In the genomic region with DNA sequence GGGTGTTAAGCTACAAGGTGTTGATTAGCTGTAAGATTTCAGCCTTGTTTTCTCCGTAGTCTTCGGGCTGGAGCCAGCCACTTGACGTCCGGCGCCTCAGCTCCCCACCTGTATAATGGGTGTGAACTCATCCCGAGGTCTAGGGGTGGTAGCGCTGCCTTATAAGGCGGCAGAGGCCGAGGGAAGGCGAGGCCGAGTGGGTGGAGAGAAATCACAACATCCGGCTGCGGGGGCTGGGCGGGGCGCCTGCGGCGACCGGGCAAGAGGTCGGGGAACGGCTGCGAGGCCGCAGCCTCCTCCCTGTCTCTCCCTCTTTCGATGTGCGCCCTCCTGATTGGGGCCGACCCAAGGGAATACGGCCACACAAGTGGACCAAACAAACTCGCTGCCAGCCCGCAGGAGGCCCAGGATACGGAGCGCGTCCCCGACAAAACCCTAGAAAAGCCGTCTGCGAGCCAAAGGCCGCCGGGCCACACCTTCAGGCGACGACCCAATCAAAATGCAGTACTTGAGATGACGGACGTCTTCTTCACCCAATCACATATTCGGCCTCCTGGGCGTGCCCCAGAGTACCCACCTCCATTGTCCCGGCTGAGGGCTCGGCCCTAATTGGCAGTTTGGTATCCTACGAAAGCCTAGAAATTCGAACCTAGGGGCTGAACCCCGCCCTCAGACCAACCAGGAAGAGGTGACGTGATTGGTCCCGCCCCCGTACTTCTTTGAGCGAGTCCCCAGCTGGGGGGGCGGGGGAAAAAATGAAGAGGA, we compare ENCODE assay signal across 1 cellular context.
TF ChIP-seq lines count a peak whose summit lies in the region.

No MANE protein-coding gene starts in this region.

TF ChIP-seq in GM23338, 12 proteins besides CTCF, POLR2A, EP300 and RAD21 (continued from another document):
- TF ChIP-seq, protein P1, sequence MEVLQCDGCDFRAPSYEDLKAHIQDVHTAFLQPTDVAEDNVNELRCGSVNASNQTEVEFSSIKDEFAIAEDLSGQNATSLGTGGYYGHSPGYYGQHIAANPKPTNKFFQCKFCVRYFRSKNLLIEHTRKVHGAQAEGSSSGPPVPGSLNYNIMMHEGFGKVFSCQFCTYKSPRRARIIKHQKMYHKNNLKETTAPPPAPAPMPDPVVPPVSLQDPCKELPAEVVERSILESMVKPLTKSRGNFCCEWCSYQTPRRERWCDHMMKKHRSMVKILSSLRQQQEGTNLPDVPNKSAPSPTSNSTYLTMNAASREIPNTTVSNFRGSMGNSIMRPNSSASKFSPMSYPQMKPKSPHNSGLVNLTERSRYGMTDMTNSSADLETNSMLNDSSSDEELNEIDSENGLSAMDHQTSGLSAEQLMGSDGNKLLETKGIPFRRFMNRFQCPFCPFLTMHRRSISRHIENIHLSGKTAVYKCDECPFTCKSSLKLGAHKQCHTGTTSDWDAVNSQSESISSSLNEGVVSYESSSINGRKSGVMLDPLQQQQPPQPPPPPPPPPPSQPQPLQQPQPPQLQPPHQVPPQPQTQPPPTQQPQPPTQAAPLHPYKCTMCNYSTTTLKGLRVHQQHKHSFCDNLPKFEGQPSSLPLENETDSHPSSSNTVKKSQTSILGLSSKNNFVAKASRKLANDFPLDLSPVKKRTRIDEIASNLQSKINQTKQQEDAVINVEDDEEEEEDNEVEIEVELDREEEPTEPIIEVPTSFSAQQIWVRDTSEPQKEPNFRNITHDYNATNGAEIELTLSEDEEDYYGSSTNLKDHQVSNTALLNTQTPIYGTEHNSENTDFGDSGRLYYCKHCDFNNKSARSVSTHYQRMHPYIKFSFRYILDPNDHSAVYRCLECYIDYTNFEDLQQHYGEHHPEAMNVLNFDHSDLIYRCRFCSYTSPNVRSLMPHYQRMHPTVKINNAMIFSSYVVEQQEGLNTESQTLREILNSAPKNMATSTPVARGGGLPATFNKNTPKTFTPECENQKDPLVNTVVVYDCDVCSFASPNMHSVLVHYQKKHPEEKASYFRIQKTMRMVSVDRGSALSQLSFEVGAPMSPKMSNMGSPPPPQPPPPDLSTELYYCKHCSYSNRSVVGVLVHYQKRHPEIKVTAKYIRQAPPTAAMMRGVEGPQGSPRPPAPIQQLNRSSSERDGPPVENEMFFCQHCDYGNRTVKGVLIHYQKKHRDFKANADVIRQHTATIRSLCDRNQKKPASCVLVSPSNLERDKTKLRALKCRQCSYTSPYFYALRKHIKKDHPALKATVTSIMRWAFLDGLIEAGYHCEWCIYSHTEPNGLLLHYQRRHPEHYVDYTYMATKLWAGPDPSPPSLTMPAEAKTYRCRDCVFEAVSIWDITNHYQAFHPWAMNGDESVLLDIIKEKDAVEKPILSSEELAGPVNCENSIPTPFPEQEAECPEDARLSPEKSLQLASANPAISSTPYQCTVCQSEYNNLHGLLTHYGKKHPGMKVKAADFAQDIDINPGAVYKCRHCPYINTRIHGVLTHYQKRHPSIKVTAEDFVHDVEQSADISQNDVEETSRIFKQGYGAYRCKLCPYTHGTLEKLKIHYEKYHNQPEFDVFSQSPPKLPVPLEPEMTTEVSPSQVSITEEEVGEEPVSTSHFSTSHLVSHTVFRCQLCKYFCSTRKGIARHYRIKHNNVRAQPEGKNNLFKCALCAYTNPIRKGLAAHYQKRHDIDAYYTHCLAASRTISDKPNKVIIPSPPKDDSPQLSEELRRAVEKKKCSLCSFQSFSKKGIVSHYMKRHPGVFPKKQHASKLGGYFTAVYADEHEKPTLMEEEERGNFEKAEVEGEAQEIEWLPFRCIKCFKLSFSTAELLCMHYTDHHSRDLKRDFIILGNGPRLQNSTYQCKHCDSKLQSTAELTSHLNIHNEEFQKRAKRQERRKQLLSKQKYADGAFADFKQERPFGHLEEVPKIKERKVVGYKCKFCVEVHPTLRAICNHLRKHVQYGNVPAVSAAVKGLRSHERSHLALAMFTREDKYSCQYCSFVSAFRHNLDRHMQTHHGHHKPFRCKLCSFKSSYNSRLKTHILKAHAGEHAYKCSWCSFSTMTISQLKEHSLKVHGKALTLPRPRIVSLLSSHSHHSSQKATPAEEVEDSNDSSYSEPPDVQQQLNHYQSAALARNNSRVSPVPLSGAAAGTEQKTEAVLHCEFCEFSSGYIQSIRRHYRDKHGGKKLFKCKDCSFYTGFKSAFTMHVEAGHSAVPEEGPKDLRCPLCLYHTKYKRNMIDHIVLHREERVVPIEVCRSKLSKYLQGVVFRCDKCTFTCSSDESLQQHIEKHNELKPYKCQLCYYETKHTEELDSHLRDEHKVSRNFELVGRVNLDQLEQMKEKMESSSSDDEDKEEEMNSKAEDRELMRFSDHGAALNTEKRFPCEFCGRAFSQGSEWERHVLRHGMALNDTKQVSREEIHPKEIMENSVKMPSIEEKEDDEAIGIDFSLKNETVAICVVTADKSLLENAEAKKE (CRISPR knock-in tag; IDR thresholded peaks at IDR 0.05) = no peak
- TF ChIP-seq POLR2AphosphoS5 (IDR thresholded peaks at IDR 0.05; ENCODE audit: low read depth) (peak; percentile 78; the same call in 1 of the 2 replicates), ETS1 (IDR thresholded peaks at IDR 0.05) (no peak), ZNF114 (CRISPR knock-in tag; IDR thresholded peaks at IDR 0.05) (no peak), EZH2 (IDR thresholded peaks at IDR 0.05; ENCODE audit: low read depth, unreplicated experiment) (no peak)
TF ChIP-seq in GM23338: peak in this region for 2.
